22 cellular contexts compared by ENCODE assay signal in genomic region chr16:473046-474043, GRCh38. TPM values are rescaled to one million over a fixed set of nuclear protein-coding genes. Genes with fewer than 3 reads are reported as not detected.
DNase-seq lines count a peak whose midpoint lies in the region; ATAC-seq and TF ChIP-seq lines count a peak whose summit lies in the region.
"Had no signal": no experiment of that assay in that cellular context is flagged by ENCODE, and none has a peak within 500 bp of the region (broad histone marks: within the 10 kb centered on the region; RNA-seq: fewer than 3 reads in every experiment).

No MANE protein-coding gene starts in this region.

- H3K27ac ChIP-seq in Panc1 (ENCODE audit: low read length) (no peak overlapping the region), neuronal stem cell (replicated peaks; ENCODE audit: low read length) (no peak overlapping the region)

- H3K79me1 ChIP-seq in neuronal stem cell (ENCODE audit: low read depth, low read length): peaks cover 12% of the 10 kb centered on the region

- H2BK12ac ChIP-seq in neuronal stem cell (ENCODE audit: low read length): no peak overlapping the region

- no peaks in the 10 kb centered on the region for H3K9me3 Mint-ChIP-seq in endothelial cell (ENCODE audit: unreplicated experiment)
- H3K9me3 Mint-ChIP-seq: activated CD4-positive, alpha-beta T cell treated with anti-CD3 and anti-CD28 coated beads, Interleukin-2, amount 10 ng/mL, durations not matched to agents 24 days and 14 days; activated naive CD8-positive, alpha-beta T cell treated with anti-CD3 and anti-CD28 coated beads for 36 hours; activated T-helper 2 cell treated with anti-CD3 and anti-CD28 coated beads, Interferon-gamma antibody, Interleukin-2, Interleukin-4, amounts not matched to agents 10 μg/mL and 5 μg/mL and 100 μg/mL, durations not matched to agents 14 hours and 24 hours and 36 hours; immature natural killer cell; stimulated activated naive B cell treated with anti-CD40 and anti-IgM and Interleukin-4, amounts not matched to agents 10 μg/mL and 1 μg/mL and 100 μg/mL, for 72 hours had no signal

- no peak overlapping the region for H3K18ac ChIP-seq in neuronal stem cell (ENCODE audit: low read length)

- no peak overlapping the region for H3K14ac ChIP-seq in neuronal stem cell (ENCODE audit: low read length)

- H3K27me3 ChIP-seq in Panc1 (ENCODE audit: control insufficient read depth, insufficient read depth, low read length) (no peaks in the 10 kb centered on the region), neuronal stem cell (ENCODE audit: control insufficient read depth in 3 of 3, insufficient read depth in 3 of 3, low read depth in 1 of 3, low read length in 3 of 3) (no peaks in the 10 kb centered on the region)
- H3K27me3 ChIP-seq: body of pancreas, tibial nerve had no signal

- no peak overlapping the region for H2BK5ac ChIP-seq in neuronal stem cell (ENCODE audit: low read length)

- no peak for TF ChIP-seq POLR2A in lower leg skin (IDR thresholded peaks at IDR 0.05)

- H2AFZ ChIP-seq in neuronal stem cell (ENCODE audit: low read length): no peak overlapping the region
- H2AFZ ChIP-seq: parathyroid adenoma had no signal

- no peak overlapping the region for H3K4me2 ChIP-seq in neuronal stem cell (ENCODE audit: insufficient read depth, low read length, poor library complexity, severe bottlenecking)

- H3K4me3 Mint-ChIP-seq in endothelial cell (ENCODE audit: unreplicated experiment): peak overlapping the region; percentile 2
- H3K4me3 Mint-ChIP-seq: activated CD4-positive, alpha-beta T cell treated with anti-CD3 and anti-CD28 coated beads, Interleukin-2, amount 10 ng/mL, durations not matched to agents 24 days and 14 days; activated naive CD8-positive, alpha-beta T cell treated with anti-CD3 and anti-CD28 coated beads for 36 hours; immature natural killer cell; stimulated activated naive B cell treated with anti-CD40 and anti-IgM and Interleukin-4, amounts not matched to agents 10 μg/mL and 1 μg/mL and 100 μg/mL, for 72 hours had no signal

- peaks cover 6% of the 10 kb centered on the region for H3K4me1 Mint-ChIP-seq in endothelial cell (ENCODE audit: unreplicated experiment)
- H3K4me1 Mint-ChIP-seq: activated CD4-positive, alpha-beta T cell treated with anti-CD3 and anti-CD28 coated beads, Interleukin-2, amount 10 ng/mL, durations not matched to agents 24 days and 14 days; activated naive CD8-positive, alpha-beta T cell treated with anti-CD3 and anti-CD28 coated beads for 36 hours had no signal

- H3K27me3 Mint-ChIP-seq in endothelial cell (ENCODE audit: unreplicated experiment): peaks cover 3% of the 10 kb centered on the region
- H3K27me3 Mint-ChIP-seq: activated CD4-positive, alpha-beta T cell treated with anti-CD3 and anti-CD28 coated beads, Interleukin-2, amount 10 ng/mL, durations not matched to agents 24 days and 14 days; activated naive CD8-positive, alpha-beta T cell treated with anti-CD3 and anti-CD28 coated beads for 36 hours; stimulated activated naive B cell treated with anti-CD40 and anti-IgM and Interleukin-4, amounts not matched to agents 10 μg/mL and 1 μg/mL and 100 μg/mL, for 72 hours had no signal

- H3K4ac ChIP-seq in neuronal stem cell (ENCODE audit: low read length): no peak overlapping the region

- H2AK5ac ChIP-seq in neuronal stem cell (ENCODE audit: low read depth, low read length): no peak overlapping the region

- no peak overlapping the region for H3K4me3 ChIP-seq in Panc1 (ENCODE audit: low read depth in 2 of 2, low read length in 2 of 2)
- H3K4me3 ChIP-seq in neuronal stem cell (ENCODE audit: low read length in 2 of 2): no peak overlapping the region
- no peak overlapping the region for H3K4me3 ChIP-seq in lower leg skin (ENCODE audit: low read depth, poor library complexity, severe bottlenecking)
- H3K4me3 ChIP-seq: body of pancreas, GM12878, lung, tibial nerve had no signal

- DNase-seq in COLO668 (lab: John Stamatoyannopoulos, UW; ENCODE audit: unreplicated experiment): peak; percentile 16
- DNase-seq in Panc1 (ENCODE audit: low read depth, low spot score): no peak
- no peak for DNase-seq in endothelial cell (ENCODE audit: low spot score)
- no peak for DNase-seq in neuronal stem cell (ENCODE audit: low spot score)
- no peak for DNase-seq in lower leg skin (ENCODE audit: low spot score in 2 of 2)
- DNase-seq in SW480 (ENCODE audit: low spot score): no peak
- DNase-seq in T-helper 2 cell: no peak
- no peak for DNase-seq in NCI-H748 treated with DMSO at 0.1 percent for 48 hours (lab: John Stamatoyannopoulos, UW)
- DNase-seq: activated CD4-positive, alpha-beta T cell treated with anti-CD3 and anti-CD28 coated beads, Interleukin-2, amount 10 ng/mL, durations not matched to agents 24 days and 14 days; activated CD8-positive, alpha-beta memory T cell treated with anti-CD3 and anti-CD28 coated beads, Interleukin-2, amount 50 U/mL, for 4 hours; activated naive CD8-positive, alpha-beta T cell treated with anti-CD3 and anti-CD28 coated beads for 36 hours; body of pancreas; cortex of kidney; immature natural killer cell; NCI-H2171 treated with DMSO at 0.1 percent for 48 hours; SHP77 treated with DMSO at 0.1 percent for 48 hours; stimulated activated naive B cell treated with anti-CD40 and anti-IgM and Interleukin-4, amounts not matched to agents 10 μg/mL and 1 μg/mL and 100 μg/mL, for 72 hours had no signal

- intact Hi-C loops in Panc1 (cut with micrococcal nuclease; ENCODE audit: unreplicated experiment) (no loop called here), lower leg skin (cut with DNase I; ENCODE audit: low total_unique reads) (no loop called here)

- in situ Hi-C loops in Panc1 (cut with HindIII; ENCODE audit: low pct_unique_long_range_greater_than_20kb, low sequenced_read_pairs): no loop called here

- H3K36me3 ChIP-seq in Panc1 (ENCODE audit: control insufficient read depth, insufficient read depth, low read length): no peaks in the 10 kb centered on the region
- H3K36me3 ChIP-seq in neuronal stem cell (replicated peaks in 1 of 2; ENCODE audit: control insufficient read depth in 2 of 2, insufficient read depth in 2 of 2, low read length in 2 of 2): peaks cover 7 to 51% of the 10 kb centered on the region in 2 donors

- H4K8ac ChIP-seq in neuronal stem cell (ENCODE audit: low read depth, low read length): no peak overlapping the region

- no CpG with 5 or more reads among the region's 32 CpGs for WGBS in neuronal stem cell (ENCODE audit: extremely low coverage in 2 of 2, insufficient read length in 2 of 2, insufficient replicate concordance in 1 of 2), 2 donors
- 69 to 72% methylated on average over 32 of the region's 32 CpGs for WGBS in lower leg skin, 2 donors

- H3K9me3 ChIP-seq in Panc1 (ENCODE audit: control insufficient read depth, insufficient read depth, low read depth, low read length) (no peaks in the 10 kb centered on the region), neuronal stem cell (replicated peaks in 1 of 2; ENCODE audit: control insufficient read depth in 2 of 2, insufficient read depth in 1 of 2, low read depth in 1 of 2, low read length in 2 of 2) (no peaks in the 10 kb centered on the region)
- H3K9me3 ChIP-seq: body of pancreas, tibial nerve had no signal

- H4K91ac ChIP-seq in neuronal stem cell (ENCODE audit: low read depth, low read length, poor library complexity): no peak overlapping the region

- H3K9ac ChIP-seq in neuronal stem cell (ENCODE audit: low read depth, low read length, poor library complexity): peak overlapping the region; percentile 34
- H3K9ac ChIP-seq: parathyroid adenoma had no signal

- no peak for ATAC-seq in Panc1
- ATAC-seq: body of pancreas; GM12878; stimulated activated naive B cell treated with anti-CD40 and anti-IgM and Interleukin-4, amounts not matched to agents 10 μg/mL and 1 μg/mL and 100 μg/mL, for 72 hours had no signal

- H3K36me3 Mint-ChIP-seq in endothelial cell (ENCODE audit: low read depth, unreplicated experiment): peaks cover 17% of the 10 kb centered on the region
- H3K36me3 Mint-ChIP-seq: activated naive CD8-positive, alpha-beta T cell treated with anti-CD3 and anti-CD28 coated beads for 36 hours had no signal

- TSS peak; percentile 67 for BruUV-seq in Panc1 (replicated peaks; lab: Mats Ljungman, UMichigan)

- no peak for TF ChIP-seq CTCF in Panc1 (IDR thresholded peaks at IDR 0.05)
- TF ChIP-seq CTCF in endothelial cell (IDR thresholded peaks at IDR 0.05; ENCODE audit: unreplicated experiment): no peak
- no peak for TF ChIP-seq CTCF in lower leg skin (IDR thresholded peaks at IDR 0.05)

- POLR2A ChIA-PET in Panc1 (lab: Charles Lee): no interaction called here

- no peak overlapping the region for H3K27ac Mint-ChIP-seq in endothelial cell (ENCODE audit: unreplicated experiment)
- H3K27ac Mint-ChIP-seq: activated CD4-positive, alpha-beta T cell treated with anti-CD3 and anti-CD28 coated beads, Interleukin-2, amount 10 ng/mL, durations not matched to agents 24 days and 14 days; activated naive CD8-positive, alpha-beta T cell treated with anti-CD3 and anti-CD28 coated beads for 36 hours; activated T-helper 2 cell treated with anti-CD3 and anti-CD28 coated beads, Interferon-gamma antibody, Interleukin-2, Interleukin-4, amounts not matched to agents 10 μg/mL and 5 μg/mL and 100 μg/mL, durations not matched to agents 14 hours and 24 hours and 36 hours; stimulated activated naive B cell treated with anti-CD40 and anti-IgM and Interleukin-4, amounts not matched to agents 10 μg/mL and 1 μg/mL and 100 μg/mL, for 72 hours had no signal

- no peak overlapping the region for H2BK15ac ChIP-seq in neuronal stem cell (ENCODE audit: low read length)

- H2BK120ac ChIP-seq in neuronal stem cell (ENCODE audit: low read depth, low read length): no peak overlapping the region

- CTCF ChIA-PET in Panc1 (lab: Charles Lee): no interaction called here

- H3K4me1 ChIP-seq in Panc1 (ENCODE audit: control insufficient read depth, insufficient read depth, low read length) (peaks cover 4% of the 10 kb centered on the region; the same call in 1 of the 2 replicates), neuronal stem cell (ENCODE audit: control insufficient read depth in 2 of 2, insufficient read depth in 1 of 2, low read depth in 1 of 2, low read length in 2 of 2) (peaks cover 19 to 21% of the 10 kb centered on the region in 2 donors)

- no peak overlapping the region for H3K23ac ChIP-seq in neuronal stem cell (ENCODE audit: low read depth, low read length, poor library complexity)

RNA-seq across cellular contexts. Expression of gene RAB11FIP3, which starts 47.9 kb away (rescaled TPM):
- total RNA-seq in Panc1 (2021; ENCODE audit: unreplicated experiment): 57.3 TPM
- polyA plus RNA-seq in Panc1 (2012; ENCODE audit: insufficient read length): 65.7 TPM
- 81.5 TPM for total RNA-seq in endothelial cell (ENCODE audit: unreplicated experiment)
- 24.4 TPM for polyA plus RNA-seq in neuronal stem cell (2013, experiment 1 of 2)
- polyA plus RNA-seq in neuronal stem cell (2013, experiment 2 of 2): 24.0 TPM
- 10 to 100 TPM; 22.1 to 66.3 (median 27.7) TPM for total RNA-seq in lower leg skin

RNA-seq across cellular contexts. Expression of gene CAPN15, which starts 54.2 kb away (rescaled TPM):
- total RNA-seq in Panc1 (2021; ENCODE audit: unreplicated experiment) (78.5 TPM), endothelial cell (ENCODE audit: unreplicated experiment) (49.0 TPM), lower leg skin (10 to 100 TPM; 80.8 to 95.5 (median 84.6) TPM)
- polyA plus RNA-seq in Panc1 (2012; ENCODE audit: insufficient read length): 117 TPM
- 19.7 TPM for polyA plus RNA-seq in neuronal stem cell (2013, experiment 1 of 2)
- polyA plus RNA-seq in neuronal stem cell (2013, experiment 2 of 2): 19.6 TPM
